ENCODE assay signal across 15 cellular contexts in genomic region chr15:96307856-96308394, GRCh38. TPM values are rescaled to one million over a fixed set of nuclear protein-coding genes. Genes with fewer than 3 reads are reported as not detected.
DNase-seq lines count a peak whose midpoint lies in the region; ATAC-seq and TF ChIP-seq lines count a peak whose summit lies in the region.
"Had no signal": no experiment of that assay in that cellular context is flagged by ENCODE, and none has a peak within 500 bp of the region (broad histone marks: within the 10 kb centered on the region; RNA-seq: fewer than 3 reads in every experiment).

No MANE protein-coding gene starts in this region.

- H3K36me3 ChIP-seq in GM23338 (ENCODE audit: insufficient read depth) = no peaks in the 10 kb centered on the region
- H3K36me3 ChIP-seq in uterus = no peaks in the 10 kb centered on the region
- H3K36me3 ChIP-seq: BE2C had no signal

- H3F3A ChIP-seq in GM23338 (replicated peaks; ENCODE audit: low read depth) = no peaks in the 10 kb centered on the region

- no peak for DNase-seq in GM23338 (ENCODE audit: low spot score)
- DNase-seq in SK-N-DZ (ENCODE audit: low spot score) = peak; percentile 76
- DNase-seq in fibroblast of gingiva (ENCODE audit: low read depth) = peak; percentile 18
- no peak for DNase-seq in uterus
- DNase-seq: BE2C; CD4-positive, alpha-beta memory T cell; DMS79; HCEC 1CT; HFFc6 had no signal

- no peaks in the 10 kb centered on the region for H4K20me1 ChIP-seq in GM23338 (replicated peaks; ENCODE audit: insufficient read depth)

- no peak overlapping the region for H3K4me3 ChIP-seq in GM23338
- no peak overlapping the region for H3K4me3 ChIP-seq in uterus
- H3K4me3 ChIP-seq: A549, GM12878 had no signal

- peaks cover 17% of the 10 kb centered on the region; the same call in 2 of the 3 replicates for H3K4me1 Mint-ChIP-seq in GM23338
- H3K4me1 Mint-ChIP-seq: CD4-positive, alpha-beta memory T cell had no signal

- peaks cover 5% of the 10 kb centered on the region for H3K27me3 Mint-ChIP-seq in GM23338 (ENCODE audit: insufficient read depth, low read depth, poor library complexity)

- peak overlapping the region; percentile 49 for H2AFZ ChIP-seq in GM23338

- no peaks in the 10 kb centered on the region for H3K36me3 Mint-ChIP-seq in GM23338 (ENCODE audit: low read depth)
- H3K36me3 Mint-ChIP-seq: CD4-positive, alpha-beta memory T cell had no signal

- no peaks in the 10 kb centered on the region for H3K9me3 Mint-ChIP-seq in GM23338
- H3K9me3 Mint-ChIP-seq: HFFc6 had no signal

- no peak for TF ChIP-seq CTCF in GM23338 (conservative IDR thresholded peaks at IDR 0.05; ENCODE audit: low read depth in 2 of 2)
- TF ChIP-seq CTCF in uterus (IDR thresholded peaks at IDR 0.05) = no peak

- H3K27me3 ChIP-seq in GM23338 (ENCODE audit: insufficient read depth) (no peaks in the 10 kb centered on the region), uterus (no peaks in the 10 kb centered on the region)

- intact Hi-C loops in uterus (cut with DNase I; ENCODE audit: low total_unique reads) = no loop called here

- ATAC-seq in GM23338 = no peak
- no peak for ATAC-seq in GM19397 (IDR thresholded peaks at IDR 0.05; ENCODE audit: unreplicated experiment)
- ATAC-seq in GM18867 (IDR thresholded peaks at IDR 0.05; ENCODE audit: unreplicated experiment) = no peak
- ATAC-seq: A549, GM12878 had no signal

- no peak overlapping the region for H3K4me2 ChIP-seq in GM23338
- H3K4me2 ChIP-seq: A549 had no signal

- no peak overlapping the region for H3K27ac Mint-ChIP-seq in GM23338
- H3K27ac Mint-ChIP-seq: CD4-positive, alpha-beta memory T cell; HFFc6 had no signal

- H3K9me2 ChIP-seq in GM23338 (ENCODE audit: insufficient read depth) = no peaks in the 10 kb centered on the region; the same call in 1 of the 2 replicates

- no peak overlapping the region for H3K4me3 Mint-ChIP-seq in GM23338
- H3K4me3 Mint-ChIP-seq: CD4-positive, alpha-beta memory T cell; HFFc6 had no signal

- no peak for TF ChIP-seq POLR2A in uterus (IDR thresholded peaks at IDR 0.05)

- no peaks in the 10 kb centered on the region for H3K9me3 ChIP-seq in uterus
- H3K9me3 ChIP-seq: A549, BE2C had no signal

- no peaks in the 10 kb centered on the region for H3K79me2 ChIP-seq in GM23338 (replicated peaks; ENCODE audit: insufficient read depth)

- H3K27ac ChIP-seq in GM23338 (ENCODE audit: low read depth) (no peak overlapping the region), uterus (peak overlapping the region; percentile 46 to 49)
- H3K27ac ChIP-seq: A549, C4-2B had no signal

- H3K4me1 ChIP-seq in GM23338 (ENCODE audit: insufficient read depth) (peaks cover 13% of the 10 kb centered on the region), uterus (peaks cover 0 to 6% of the 10 kb centered on the region in 2 donors)
- H3K4me1 ChIP-seq: A549, BE2C had no signal

TF ChIP-seq in GM23338, 12 proteins besides CTCF, POLR2A, EP300 and RAD21 (continues in another document):
- TF ChIP-seq EZH2 (IDR thresholded peaks at IDR 0.05; ENCODE audit: low read depth, unreplicated experiment) (no peak), ZNF331 (CRISPR knock-in tag; IDR thresholded peaks at IDR 0.05; ENCODE audit: low read depth) (no peak), CREB1 (CRISPR knock-in tag; IDR thresholded peaks at IDR 0.05; ENCODE audit: low read depth) (no peak), ZNF114 (CRISPR knock-in tag; IDR thresholded peaks at IDR 0.05) (no peak), STAT1 (IDR thresholded peaks at IDR 0.05; ENCODE audit: unreplicated experiment) (no peak), NANOG (IDR thresholded peaks at IDR 0.05; ENCODE audit: borderline replicate concordance) (no peak), EZH2phosphoT487 (IDR thresholded peaks at IDR 0.05; ENCODE audit: unreplicated experiment) (no peak)
- TF ChIP-seq, protein P1, sequence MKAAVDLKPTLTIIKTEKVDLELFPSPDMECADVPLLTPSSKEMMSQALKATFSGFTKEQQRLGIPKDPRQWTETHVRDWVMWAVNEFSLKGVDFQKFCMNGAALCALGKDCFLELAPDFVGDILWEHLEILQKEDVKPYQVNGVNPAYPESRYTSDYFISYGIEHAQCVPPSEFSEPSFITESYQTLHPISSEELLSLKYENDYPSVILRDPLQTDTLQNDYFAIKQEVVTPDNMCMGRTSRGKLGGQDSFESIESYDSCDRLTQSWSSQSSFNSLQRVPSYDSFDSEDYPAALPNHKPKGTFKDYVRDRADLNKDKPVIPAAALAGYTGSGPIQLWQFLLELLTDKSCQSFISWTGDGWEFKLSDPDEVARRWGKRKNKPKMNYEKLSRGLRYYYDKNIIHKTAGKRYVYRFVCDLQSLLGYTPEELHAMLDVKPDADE (IDR thresholded peaks at IDR 0.05) = no peak
- TF ChIP-seq, protein P2, sequence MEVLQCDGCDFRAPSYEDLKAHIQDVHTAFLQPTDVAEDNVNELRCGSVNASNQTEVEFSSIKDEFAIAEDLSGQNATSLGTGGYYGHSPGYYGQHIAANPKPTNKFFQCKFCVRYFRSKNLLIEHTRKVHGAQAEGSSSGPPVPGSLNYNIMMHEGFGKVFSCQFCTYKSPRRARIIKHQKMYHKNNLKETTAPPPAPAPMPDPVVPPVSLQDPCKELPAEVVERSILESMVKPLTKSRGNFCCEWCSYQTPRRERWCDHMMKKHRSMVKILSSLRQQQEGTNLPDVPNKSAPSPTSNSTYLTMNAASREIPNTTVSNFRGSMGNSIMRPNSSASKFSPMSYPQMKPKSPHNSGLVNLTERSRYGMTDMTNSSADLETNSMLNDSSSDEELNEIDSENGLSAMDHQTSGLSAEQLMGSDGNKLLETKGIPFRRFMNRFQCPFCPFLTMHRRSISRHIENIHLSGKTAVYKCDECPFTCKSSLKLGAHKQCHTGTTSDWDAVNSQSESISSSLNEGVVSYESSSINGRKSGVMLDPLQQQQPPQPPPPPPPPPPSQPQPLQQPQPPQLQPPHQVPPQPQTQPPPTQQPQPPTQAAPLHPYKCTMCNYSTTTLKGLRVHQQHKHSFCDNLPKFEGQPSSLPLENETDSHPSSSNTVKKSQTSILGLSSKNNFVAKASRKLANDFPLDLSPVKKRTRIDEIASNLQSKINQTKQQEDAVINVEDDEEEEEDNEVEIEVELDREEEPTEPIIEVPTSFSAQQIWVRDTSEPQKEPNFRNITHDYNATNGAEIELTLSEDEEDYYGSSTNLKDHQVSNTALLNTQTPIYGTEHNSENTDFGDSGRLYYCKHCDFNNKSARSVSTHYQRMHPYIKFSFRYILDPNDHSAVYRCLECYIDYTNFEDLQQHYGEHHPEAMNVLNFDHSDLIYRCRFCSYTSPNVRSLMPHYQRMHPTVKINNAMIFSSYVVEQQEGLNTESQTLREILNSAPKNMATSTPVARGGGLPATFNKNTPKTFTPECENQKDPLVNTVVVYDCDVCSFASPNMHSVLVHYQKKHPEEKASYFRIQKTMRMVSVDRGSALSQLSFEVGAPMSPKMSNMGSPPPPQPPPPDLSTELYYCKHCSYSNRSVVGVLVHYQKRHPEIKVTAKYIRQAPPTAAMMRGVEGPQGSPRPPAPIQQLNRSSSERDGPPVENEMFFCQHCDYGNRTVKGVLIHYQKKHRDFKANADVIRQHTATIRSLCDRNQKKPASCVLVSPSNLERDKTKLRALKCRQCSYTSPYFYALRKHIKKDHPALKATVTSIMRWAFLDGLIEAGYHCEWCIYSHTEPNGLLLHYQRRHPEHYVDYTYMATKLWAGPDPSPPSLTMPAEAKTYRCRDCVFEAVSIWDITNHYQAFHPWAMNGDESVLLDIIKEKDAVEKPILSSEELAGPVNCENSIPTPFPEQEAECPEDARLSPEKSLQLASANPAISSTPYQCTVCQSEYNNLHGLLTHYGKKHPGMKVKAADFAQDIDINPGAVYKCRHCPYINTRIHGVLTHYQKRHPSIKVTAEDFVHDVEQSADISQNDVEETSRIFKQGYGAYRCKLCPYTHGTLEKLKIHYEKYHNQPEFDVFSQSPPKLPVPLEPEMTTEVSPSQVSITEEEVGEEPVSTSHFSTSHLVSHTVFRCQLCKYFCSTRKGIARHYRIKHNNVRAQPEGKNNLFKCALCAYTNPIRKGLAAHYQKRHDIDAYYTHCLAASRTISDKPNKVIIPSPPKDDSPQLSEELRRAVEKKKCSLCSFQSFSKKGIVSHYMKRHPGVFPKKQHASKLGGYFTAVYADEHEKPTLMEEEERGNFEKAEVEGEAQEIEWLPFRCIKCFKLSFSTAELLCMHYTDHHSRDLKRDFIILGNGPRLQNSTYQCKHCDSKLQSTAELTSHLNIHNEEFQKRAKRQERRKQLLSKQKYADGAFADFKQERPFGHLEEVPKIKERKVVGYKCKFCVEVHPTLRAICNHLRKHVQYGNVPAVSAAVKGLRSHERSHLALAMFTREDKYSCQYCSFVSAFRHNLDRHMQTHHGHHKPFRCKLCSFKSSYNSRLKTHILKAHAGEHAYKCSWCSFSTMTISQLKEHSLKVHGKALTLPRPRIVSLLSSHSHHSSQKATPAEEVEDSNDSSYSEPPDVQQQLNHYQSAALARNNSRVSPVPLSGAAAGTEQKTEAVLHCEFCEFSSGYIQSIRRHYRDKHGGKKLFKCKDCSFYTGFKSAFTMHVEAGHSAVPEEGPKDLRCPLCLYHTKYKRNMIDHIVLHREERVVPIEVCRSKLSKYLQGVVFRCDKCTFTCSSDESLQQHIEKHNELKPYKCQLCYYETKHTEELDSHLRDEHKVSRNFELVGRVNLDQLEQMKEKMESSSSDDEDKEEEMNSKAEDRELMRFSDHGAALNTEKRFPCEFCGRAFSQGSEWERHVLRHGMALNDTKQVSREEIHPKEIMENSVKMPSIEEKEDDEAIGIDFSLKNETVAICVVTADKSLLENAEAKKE (CRISPR knock-in tag; IDR thresholded peaks at IDR 0.05) = no peak

RNA-seq across cellular contexts. Expression of gene NR2F2, which starts 22.6 kb away (rescaled TPM):
- not detected in 2 replicates for total RNA-seq in GM23338 (2014; rRNA removed; shearing (Covaris generic))
- polyA plus RNA-seq in GM23338 (2016; fragmentation: Nextera tagmentation; extraction: Ambion mirVana) = 0.16 and 0.23 TPM in 2 replicates
- 2.2 and 3.2 TPM in 2 replicates for polyA plus RNA-seq in SK-N-DZ (2014; cell fraction: cytosol; rRNA removed)
- polyA plus RNA-seq in SK-N-DZ (2014; cell fraction: nucleus; rRNA removed) = 1.5 and 3.6 TPM in 2 replicates
- total RNA-seq in uterus = 100 to 1,000 TPM in 1 of 4 donors, 10 to 100 TPM in 3; 23.6 to 255 (median 51.9) TPM
- total RNA-seq: CD4-positive, alpha-beta memory T cell; H1 had no signal
- polyA plus RNA-seq: CD4-positive, alpha-beta memory T cell had no signal

Comparison
In these comparisons a context has a peak if more than half of its experiments do, and no peak if none do; other contexts are left out.
1. DNase-seq: peak in SK-N-DZ (single experiment) and fibroblast of gingiva (single experiment); none in GM23338 (single experiment) and uterus (0 of 2).
2. RNA of gene NR2F2, which starts 22.6 kb away (total RNA-seq): 23.6 to 255 TPM in uterus; not detected in GM23338; every median in the first group is over 10 times any median in the second.